8 cellular contexts compared by ENCODE assay signal in genomic region chr6:133568970-133569889, GRCh38.
DNase-seq lines count a peak whose midpoint lies in the region; ATAC-seq and TF ChIP-seq lines count a peak whose summit lies in the region.

No MANE protein-coding gene starts in this region.

- DNase-seq in AG04450 (ENCODE audit: low read depth, low spot score) (peak; percentile 58), NCI-H226 (peak; percentile 81), glutamatergic neuron (no peak), pons (ENCODE audit: low spot score) (peak; percentile 67), immature natural killer cell (no peak)
- no peak for DNase-seq in activated T-helper 2 cell treated with anti-CD3 and anti-CD28 coated beads, Interferon-gamma antibody, Interleukin-2, Interleukin-4, amounts not matched to agents 10 μg/mL and 5 μg/mL and 100 μg/mL, durations not matched to agents 14 hours and 24 hours and 36 hours (ENCODE audit: low spot score)

- H3K36me3 Mint-ChIP-seq in activated T-helper 2 cell treated with anti-CD3 and anti-CD28 coated beads, Interferon-gamma antibody, Interleukin-2, Interleukin-4, amounts not matched to agents 10 μg/mL and 5 μg/mL and 100 μg/mL, durations not matched to agents 14 hours and 24 hours and 36 hours (ENCODE audit: low read depth) = no peaks in the 10 kb centered on the region
- no peaks in the 10 kb centered on the region for H3K36me3 Mint-ChIP-seq in glutamatergic neuron (ENCODE audit: unreplicated experiment)
- H3K36me3 Mint-ChIP-seq in immature natural killer cell = no peaks in the 10 kb centered on the region

- H3K27ac Mint-ChIP-seq in activated T-helper 2 cell treated with anti-CD3 and anti-CD28 coated beads, Interferon-gamma antibody, Interleukin-2, Interleukin-4, amounts not matched to agents 10 μg/mL and 5 μg/mL and 100 μg/mL, durations not matched to agents 14 hours and 24 hours and 36 hours = no peak overlapping the region
- H3K27ac Mint-ChIP-seq in glutamatergic neuron (ENCODE audit: unreplicated experiment) = peak overlapping the region; percentile 68
- H3K27ac Mint-ChIP-seq in immature natural killer cell = no peak overlapping the region

- no peaks in the 10 kb centered on the region for H3K9me3 ChIP-seq in AG04450 (ENCODE audit: control insufficient read depth, insufficient read depth, low read length)

- peak; percentile 68 for ATAC-seq in HG03095 (IDR thresholded peaks at IDR 0.05; ENCODE audit: unreplicated experiment)

- H3K4me1 Mint-ChIP-seq in activated T-helper 2 cell treated with anti-CD3 and anti-CD28 coated beads, Interferon-gamma antibody, Interleukin-2, Interleukin-4, amounts not matched to agents 10 μg/mL and 5 μg/mL and 100 μg/mL, durations not matched to agents 14 hours and 24 hours and 36 hours (ENCODE audit: low read depth) = peaks cover 7% of the 10 kb centered on the region
- H3K4me1 Mint-ChIP-seq in glutamatergic neuron (ENCODE audit: low read depth, unreplicated experiment) (peaks cover 3% of the 10 kb centered on the region), immature natural killer cell (peaks cover 0 to 6% of the 10 kb centered on the region in 2 donors)

- peak overlapping the region; percentile 41 for H3K4me3 ChIP-seq in AG04450 (ENCODE audit: low read depth, low read length)

- no peaks in the 10 kb centered on the region for H3K9me3 Mint-ChIP-seq in activated T-helper 2 cell treated with anti-CD3 and anti-CD28 coated beads, Interferon-gamma antibody, Interleukin-2, Interleukin-4, amounts not matched to agents 10 μg/mL and 5 μg/mL and 100 μg/mL, durations not matched to agents 14 hours and 24 hours and 36 hours
- H3K9me3 Mint-ChIP-seq in glutamatergic neuron (ENCODE audit: unreplicated experiment) = peaks cover 1% of the 10 kb centered on the region
- peaks cover 0 to 14% (median 0%) of the 10 kb centered on the region in 6 donors for H3K9me3 Mint-ChIP-seq in immature natural killer cell

- peak overlapping the region; percentile 71 for H3K4me3 Mint-ChIP-seq in activated T-helper 2 cell treated with anti-CD3 and anti-CD28 coated beads, Interferon-gamma antibody, Interleukin-2, Interleukin-4, amounts not matched to agents 10 μg/mL and 5 μg/mL and 100 μg/mL, durations not matched to agents 14 hours and 24 hours and 36 hours (ENCODE audit: low read depth)
- H3K4me3 Mint-ChIP-seq in glutamatergic neuron (ENCODE audit: unreplicated experiment) (peak overlapping the region; percentile 82), immature natural killer cell (peak overlapping the region in 1 of 5 donors; percentile 46)

- no peaks in the 10 kb centered on the region for H3K27me3 ChIP-seq in AG04450 (ENCODE audit: control insufficient read depth, insufficient read depth, low read length)

- H3K27ac ChIP-seq in AG04450 (ENCODE audit: low read depth, low read length) = peak overlapping the region; percentile 71

- POLR2A ChIA-PET in AG04450 (lab: Yijun Ruan, JAX) = interaction anchor here (0.5 to 2.3 kb wide), 14 partner anchors 18 to 347 kb away, joined by 3 to 17 read pairs (median 4); partner anchors contain the start of gene TCF21

- peaks cover 26% of the 10 kb centered on the region for H3K27me3 Mint-ChIP-seq in activated T-helper 2 cell treated with anti-CD3 and anti-CD28 coated beads, Interferon-gamma antibody, Interleukin-2, Interleukin-4, amounts not matched to agents 10 μg/mL and 5 μg/mL and 100 μg/mL, durations not matched to agents 14 hours and 24 hours and 36 hours (ENCODE audit: low read depth)
- H3K27me3 Mint-ChIP-seq in glutamatergic neuron (ENCODE audit: unreplicated experiment) (no peaks in the 10 kb centered on the region), immature natural killer cell (ENCODE audit: low read depth in 3 of 3) (peaks cover 3 to 9% (median 8%) of the 10 kb centered on the region in 3 donors)

- intact Hi-C loops in activated T-helper 2 cell treated with anti-CD3 and anti-CD28 coated beads, Interferon-gamma antibody, Interleukin-2, Interleukin-4, amounts not matched to agents 10 μg/mL and 5 μg/mL and 100 μg/mL, durations not matched to agents 14 hours and 24 hours and 36 hours (cut with micrococcal nuclease) = loop anchor here (2.0 to 10.0 kb wide), 2 partner anchors 348 to 526 kb away; no protein-coding TSS in a partner anchor

- CTCF ChIA-PET in AG04450 (lab: Charles Lee) = interaction anchor here (0.5 to 4.8 kb wide), 60 partner anchors 9 to 738 kb away, joined by 3 to 104 read pairs (median 4); partner anchors contain the start of gene TCF21

- peak; percentile 98 for TF ChIP-seq CTCF in AG04450 (IDR thresholded peaks at IDR 0.05; ENCODE audit: low read depth, low read length)
- peak; percentile 57 for TF ChIP-seq CTCF in GM12872 (IDR thresholded peaks at IDR 0.05; ENCODE audit: insufficient read depth, low read depth, low read length)
- TF ChIP-seq CTCF in glutamatergic neuron (IDR thresholded peaks at IDR 0.05; ENCODE audit: partially characterized antibody, unreplicated experiment) = peak; percentile 87

Comparison
In these comparisons a context has a peak if more than half of its experiments do, and no peak if none do; other contexts are left out.
1. DNase-seq: peak in AG04450 (single experiment), NCI-H226 (single experiment) and pons (single experiment); none in activated T-helper 2 cell treated with anti-CD3 and anti-CD28 coated beads, Interferon-gamma antibody, Interleukin-2, Interleukin-4, amounts not matched to agents 10 μg/mL and 5 μg/mL and 100 μg/mL, durations not matched to agents 14 hours and 24 hours and 36 hours (single experiment), glutamatergic neuron (single experiment) and immature natural killer cell (0 of 3).
2. Peak in every context shown above with its lines, with median percentiles within 50 percentile points of each other: CTCF ChIP-seq.